Comparison of ENCODE assay signal across 27 cellular contexts in genomic region chr5:61455179-61456006, GRCh38.
"Had no signal": no experiment of that assay in that cellular context is flagged by ENCODE, and none has a peak within 500 bp of the region (broad histone marks: within the 10 kb centered on the region; RNA-seq: fewer than 3 reads in every experiment).

No MANE protein-coding gene starts in this region.

- H3K36me3 Mint-ChIP-seq: activated CD8-positive, alpha-beta memory T cell treated with anti-CD3 and anti-CD28 coated beads, Interleukin-2, amount 10 ng/mL, durations not matched to agents 7 days and 5 days had no signal

- H3K27ac Mint-ChIP-seq: activated B cell treated with CpG ODN at 0.5 μM for 24 hours; activated CD8-positive, alpha-beta memory T cell treated with anti-CD3 and anti-CD28 coated beads, Interleukin-2, amount 10 ng/mL, durations not matched to agents 7 days and 5 days; activated CD8-positive, alpha-beta T cell treated with anti-CD3 and anti-CD28 coated beads, Interleukin-2, amount 10 ng/mL, durations not matched to agents 7 days and 5 days; activated naive CD8-positive, alpha-beta T cell; activated T-cell treated with anti-CD3 and anti-CD28 coated beads, Interleukin-2, amount 50 U/mL, for 72 hours; stimulated activated naive B cell treated with anti-CD40 and anti-IgM and Interleukin-4, amounts not matched to agents 10 μg/mL and 1 μg/mL and 100 μg/mL, for 72 hours had no signal

- H3K27me3 Mint-ChIP-seq: activated B cell treated with CpG ODN at 0.5 μM for 24 hours; activated CD8-positive, alpha-beta memory T cell treated with anti-CD3 and anti-CD28 coated beads, Interleukin-2, amount 10 ng/mL, durations not matched to agents 7 days and 5 days; activated naive CD8-positive, alpha-beta T cell; central memory CD8-positive, alpha-beta T cell; stimulated activated naive B cell treated with anti-CD40 and anti-IgM and Interleukin-4, amounts not matched to agents 10 μg/mL and 1 μg/mL and 100 μg/mL, for 72 hours had no signal

- H3K4me1 Mint-ChIP-seq: activated CD8-positive, alpha-beta memory T cell treated with anti-CD3 and anti-CD28 coated beads, Interleukin-2, amount 10 ng/mL, durations not matched to agents 7 days and 5 days had no signal

- H3K4me3 Mint-ChIP-seq: activated B cell treated with CpG ODN at 0.5 μM for 24 hours; activated CD8-positive, alpha-beta memory T cell treated with anti-CD3 and anti-CD28 coated beads, Interleukin-2, amount 10 ng/mL, durations not matched to agents 7 days and 5 days; activated CD8-positive, alpha-beta T cell treated with anti-CD3 and anti-CD28 coated beads, Interleukin-2, amount 10 ng/mL, durations not matched to agents 7 days and 5 days; activated naive CD8-positive, alpha-beta T cell; activated T-cell treated with anti-CD3 and anti-CD28 coated beads, Interleukin-2, amount 50 U/mL, for 72 hours; central memory CD8-positive, alpha-beta T cell; nephron progenitor cell; stimulated activated naive B cell treated with anti-CD40 and anti-IgM and Interleukin-4, amounts not matched to agents 10 μg/mL and 1 μg/mL and 100 μg/mL, for 72 hours had no signal

- H3K27ac ChIP-seq: heart left ventricle, left ventricle myocardium inferior, parathyroid adenoma, right atrium auricular region, suprapubic skin, tibial artery, upper lobe of right lung had no signal

- H3K36me3 ChIP-seq: heart left ventricle, left ventricle myocardium inferior, right atrium auricular region, suprapubic skin, tibial artery, upper lobe of right lung had no signal

- H3K27me3 ChIP-seq: heart left ventricle, right atrium auricular region, suprapubic skin, tibial artery, upper lobe of right lung had no signal

- H3K4me3 ChIP-seq: heart left ventricle, left ventricle myocardium inferior, lung, right atrium auricular region, smooth muscle cell, suprapubic skin, tibial artery, upper lobe of right lung had no signal

- DNase-seq: activated B cell treated with CpG ODN at 0.5 μM for 24 hours; activated CD8-positive, alpha-beta memory T cell treated with anti-CD3 and anti-CD28 coated beads, Interleukin-2, amount 10 ng/mL, durations not matched to agents 7 days and 5 days; activated CD8-positive, alpha-beta T cell treated with anti-CD3 and anti-CD28 coated beads, Interleukin-2, amount 10 ng/mL, durations not matched to agents 7 days and 5 days; activated naive CD4-positive, alpha-beta T cell treated with Interleukin-2 at 50 U/mL for 16 hours; activated T-cell treated with anti-CD3 and anti-CD28 coated beads for 4 hours; activated T-cell treated with anti-CD3 and anti-CD28 coated beads, Interleukin-2, amount 50 U/mL, for 72 hours; anterior cingulate cortex; dermis blood vessel endothelial cell; effector CD4-positive, alpha-beta T cell; heart left ventricle; hypothalamus; left ventricle myocardium inferior; nephron progenitor cell; nucleus accumbens; stimulated activated CD4-positive, alpha-beta T cell treated with anti-CD3 and anti-CD28 coated beads, Interleukin-15, amount 100 ng/mL, for 24 hours; stimulated activated CD4-positive, alpha-beta T cell treated with anti-CD3 and anti-CD28 coated beads, Interleukin-2, amount 100 ng/mL, for 24 hours; stimulated activated naive B cell treated with anti-CD40 and anti-IgM and Interleukin-4, amounts not matched to agents 10 μg/mL and 1 μg/mL and 100 μg/mL, for 72 hours; T-helper 2 cell; tibial artery; upper lobe of right lung had no signal

- ATAC-seq: activated CD8-positive, alpha-beta memory T cell treated with anti-CD3 and anti-CD28 coated beads, Interleukin-2, amount 10 ng/mL, durations not matched to agents 7 days and 5 days; activated CD8-positive, alpha-beta T cell treated with anti-CD3 and anti-CD28 coated beads, Interleukin-2, amount 10 ng/mL, durations not matched to agents 7 days and 5 days; activated T-cell treated with anti-CD3 and anti-CD28 coated beads, Interleukin-2, amount 50 U/mL, for 72 hours; heart left ventricle; stimulated activated naive B cell treated with anti-CD40 and anti-IgM and Interleukin-4, amounts not matched to agents 10 μg/mL and 1 μg/mL and 100 μg/mL, for 72 hours; upper lobe of right lung had no signal

- H3K9me3 Mint-ChIP-seq: activated B cell treated with CpG ODN at 0.5 μM for 24 hours; activated T-cell treated with anti-CD3 and anti-CD28 coated beads, Interleukin-2, amount 50 U/mL, for 72 hours; central memory CD8-positive, alpha-beta T cell; nephron progenitor cell; stimulated activated naive B cell treated with anti-CD40 and anti-IgM and Interleukin-4, amounts not matched to agents 10 μg/mL and 1 μg/mL and 100 μg/mL, for 72 hours had no signal

- H3K9ac ChIP-seq: parathyroid adenoma had no signal

- H3K9me3 ChIP-seq: heart left ventricle, left ventricle myocardium inferior, right atrium auricular region, suprapubic skin, tibial artery, upper lobe of right lung had no signal
